ENCODE assay signal across 14 cellular contexts in genomic region chr3:46893146-46893748, GRCh38. TPM values are rescaled to one million over a fixed set of nuclear protein-coding genes. Genes with fewer than 3 reads are reported as not detected.
DNase-seq lines count a peak whose midpoint lies in the region; ATAC-seq, FAIRE-seq and TF ChIP-seq lines count a peak whose summit lies in the region.
"Had no signal": no experiment of that assay in that cellular context is flagged by ENCODE, and none has a peak within 500 bp of the region (broad histone marks: within the 10 kb centered on the region; RNA-seq: fewer than 3 reads in every experiment).

No MANE protein-coding gene starts in this region.

- intact Hi-C loops in HCT116 (cut with micrococcal nuclease) = no loop called here

- peaks cover 3% of the 10 kb centered on the region for H3K9me3 Mint-ChIP-seq in astrocyte (ENCODE audit: unreplicated experiment)
- no peaks in the 10 kb centered on the region for H3K9me3 Mint-ChIP-seq in stimulated activated memory B cell treated with anti-CD40 and anti-IgM and Interleukin-4, amounts not matched to agents 10 μg/mL and 1 μg/mL and 100 μg/mL, for 72 hours
- H3K9me3 Mint-ChIP-seq: activated CD4-positive, alpha-beta T cell treated with anti-CD3 and anti-CD28 coated beads, Interleukin-2, amount 10 ng/mL, durations not matched to agents 7 days and 5 days; activated T-cell treated with anti-CD3 and anti-CD28 coated beads, Interleukin-2, amount 50 U/mL, for 24 hours; immature natural killer cell had no signal

- no peak overlapping the region for H3K4me3 Mint-ChIP-seq in astrocyte (ENCODE audit: unreplicated experiment)
- H3K4me3 Mint-ChIP-seq in stimulated activated memory B cell treated with anti-CD40 and anti-IgM and Interleukin-4, amounts not matched to agents 10 μg/mL and 1 μg/mL and 100 μg/mL, for 72 hours = no peak overlapping the region

- no peak for FAIRE-seq in astrocyte (lab: Jason Lieb, UNC)

- H3K9ac ChIP-seq in HCT116 (ENCODE audit: low read length) (peak overlapping the region; percentile 36; the same call in 1 of the 2 replicates), astrocyte (ENCODE audit: low read length) (no peak overlapping the region), iPS-15b (ENCODE audit: low read depth, low read length) (no peak overlapping the region)

- H3K9me2 ChIP-seq in HCT116 (ENCODE audit: insufficient read depth) = no peaks in the 10 kb centered on the region

- peaks cover 3% of the 10 kb centered on the region for H3K4me1 Mint-ChIP-seq in astrocyte (ENCODE audit: low read depth, unreplicated experiment)
- H3K4me1 Mint-ChIP-seq in stimulated activated memory B cell treated with anti-CD40 and anti-IgM and Interleukin-4, amounts not matched to agents 10 μg/mL and 1 μg/mL and 100 μg/mL, for 72 hours = peaks cover 27% of the 10 kb centered on the region

- H3K27me3 ChIP-seq in HCT116 (ENCODE audit: insufficient read depth, low read length) = no peaks in the 10 kb centered on the region
- peaks cover 14% of the 10 kb centered on the region for H3K27me3 ChIP-seq in astrocyte (ENCODE audit: insufficient read depth, low read length)
- peaks cover 44% of the 10 kb centered on the region for H3K27me3 ChIP-seq in iPS-15b (ENCODE audit: control insufficient read depth, insufficient read depth, low read length)

- ATAC-seq in HCT116 (no peak), GM21737 (IDR thresholded peaks at IDR 0.05; ENCODE audit: unreplicated experiment) (no peak)
- ATAC-seq in stimulated activated memory B cell treated with anti-CD40 and anti-IgM and Interleukin-4, amounts not matched to agents 10 μg/mL and 1 μg/mL and 100 μg/mL, for 72 hours = no peak

- no peaks in the 10 kb centered on the region for H3K9me3 ChIP-seq in HCT116 (ENCODE audit: control insufficient read depth in 1 of 2, insufficient read depth in 1 of 2, low read depth in 1 of 2, low read length in 2 of 2)
- H3K9me3 ChIP-seq in astrocyte (ENCODE audit: insufficient read depth, low read depth, low read length) = no peaks in the 10 kb centered on the region
- no peaks in the 10 kb centered on the region for H3K9me3 ChIP-seq in iPS-15b (ENCODE audit: control insufficient read depth, insufficient read depth, low read length)
- H3K9me3 ChIP-seq: adrenal gland had no signal

- BruUV-seq in HCT116 (replicated peaks; lab: Mats Ljungman, UMichigan) = no TSS peak

- H3K36me3 Mint-ChIP-seq in astrocyte (ENCODE audit: low read depth, unreplicated experiment) = no peaks in the 10 kb centered on the region
- H3K36me3 Mint-ChIP-seq in stimulated activated memory B cell treated with anti-CD40 and anti-IgM and Interleukin-4, amounts not matched to agents 10 μg/mL and 1 μg/mL and 100 μg/mL, for 72 hours = no peaks in the 10 kb centered on the region
- H3K36me3 Mint-ChIP-seq: immature natural killer cell had no signal

- POLR2A ChIA-PET in HCT116 (lab: Charles Lee) = no interaction called here

- no peaks in the 10 kb centered on the region for H4K20me1 ChIP-seq in HCT116 (ENCODE audit: insufficient read depth)
- H4K20me1 ChIP-seq in astrocyte (ENCODE audit: insufficient read depth, low read length) = peaks cover 10% of the 10 kb centered on the region

- H3K36me3 ChIP-seq in HCT116 (ENCODE audit: control insufficient read depth in 1 of 2, insufficient read depth in 2 of 2, low read length in 2 of 2) = no peaks in the 10 kb centered on the region
- no peaks in the 10 kb centered on the region for H3K36me3 ChIP-seq in astrocyte (ENCODE audit: insufficient read depth, low read length)
- H3K36me3 ChIP-seq in iPS-15b (ENCODE audit: control insufficient read depth, insufficient read depth, low read length) = no peaks in the 10 kb centered on the region
- H3K36me3 ChIP-seq: adrenal gland had no signal

- RAD21 ChIA-PET in HCT116 (lab: Charles Lee; ENCODE audit: low non-redundant PET in 1 of 2, low total read pairs in 2 of 2, uncharacterized antibody in 2 of 2, unreplicated experiment in 2 of 2) = no interaction called here

- H3K4me2 ChIP-seq in HCT116 (ENCODE audit: low read length) = peak overlapping the region; percentile 73
- peak overlapping the region; percentile 92 for H3K4me2 ChIP-seq in astrocyte (ENCODE audit: low read length)

- H3K79me2 ChIP-seq in HCT116 (ENCODE audit: insufficient read depth, low read length) (no peaks in the 10 kb centered on the region), astrocyte (ENCODE audit: insufficient read depth, low read length) (no peaks in the 10 kb centered on the region)

- no peak for TF ChIP-seq CTCF in HCT116 (IDR thresholded peaks at IDR 0.05 in 2 of 3, conservative IDR thresholded peaks at IDR 0.05 in 1 of 3; ENCODE audit: borderline replicate concordance in 1 of 3, insufficient read depth in 1 of 3, low read depth in 2 of 3, low read length in 2 of 3)
- no peak for TF ChIP-seq CTCF in astrocyte (IDR thresholded peaks at IDR 0.05; ENCODE audit: insufficient read depth, low read depth, low read length)

- DNase-seq in HCT116 (ENCODE audit: low read depth, low spot score) = no peak
- DNase-seq in astrocyte (ENCODE audit: low read depth) = no peak
- DNase-seq in medulla oblongata (ENCODE audit: extremely low spot score) = no peak
- no peak for DNase-seq in AG20443 (ENCODE audit: low spot score)
- DNase-seq: activated CD4-positive, alpha-beta T cell treated with anti-CD3 and anti-CD28 coated beads, Interleukin-2, amount 10 ng/mL, durations not matched to agents 7 days and 5 days; activated T-cell treated with anti-CD3 and anti-CD28 coated beads, Interleukin-2, amount 50 U/mL, for 24 hours; NCI-H1694; stimulated activated naive CD8-positive, alpha-beta T cell treated with anti-CD3 and anti-CD28 coated beads, Interleukin-15, Interleukin-2, amounts not matched to agents 100 U/mL and 50 U/mL, for 24 hours had no signal

- H2AFZ ChIP-seq in HCT116 (ENCODE audit: low read depth, low read length, poor library complexity, severe bottlenecking) (no peak overlapping the region), astrocyte (ENCODE audit: low read depth, low read length) (no peak overlapping the region)

- no peak for TF ChIP-seq RAD21 in HCT116 (IDR thresholded peaks at IDR 0.05; ENCODE audit: low read depth)

- H3K27ac ChIP-seq in HCT116 (ENCODE audit: low read depth, low read length) (no peak overlapping the region), astrocyte (ENCODE audit: low read depth, low read length) (no peak overlapping the region)

- H3K4me3 ChIP-seq in HCT116 (replicated peaks in 1 of 2; ENCODE audit: low read depth in 1 of 2, low read length in 2 of 2) (peak overlapping the region; percentile 32 to 48; a peak in 3 of 4 replicates), astrocyte (ENCODE audit: insufficient read depth, low read depth, low read length) (no peak overlapping the region), iPS-15b (ENCODE audit: low read depth, low read length) (peak overlapping the region; percentile 52)

- no peak overlapping the region for H3K27ac Mint-ChIP-seq in astrocyte (ENCODE audit: unreplicated experiment)
- H3K27ac Mint-ChIP-seq in stimulated activated memory B cell treated with anti-CD40 and anti-IgM and Interleukin-4, amounts not matched to agents 10 μg/mL and 1 μg/mL and 100 μg/mL, for 72 hours = peak overlapping the region; percentile 38
- H3K27ac Mint-ChIP-seq: activated CD4-positive, alpha-beta T cell treated with anti-CD3 and anti-CD28 coated beads, Interleukin-2, amount 10 ng/mL, durations not matched to agents 7 days and 5 days; activated T-cell treated with anti-CD3 and anti-CD28 coated beads, Interleukin-2, amount 50 U/mL, for 24 hours; immature natural killer cell had no signal

- H3K27me3 Mint-ChIP-seq in astrocyte (ENCODE audit: low read depth, unreplicated experiment) = peaks cover 72% of the 10 kb centered on the region
- peaks cover 77% of the 10 kb centered on the region for H3K27me3 Mint-ChIP-seq in stimulated activated memory B cell treated with anti-CD40 and anti-IgM and Interleukin-4, amounts not matched to agents 10 μg/mL and 1 μg/mL and 100 μg/mL, for 72 hours

- TF ChIP-seq POLR2A in HCT116 (IDR thresholded peaks at IDR 0.05; ENCODE audit: borderline replicate concordance, extremely low read depth, insufficient read depth, insufficient read length) = no peak

- H3K4me1 ChIP-seq in HCT116 (ENCODE audit: control insufficient read depth in 1 of 2, insufficient read depth in 2 of 2, low read length in 2 of 2) = peaks cover 0 to 13% of the 10 kb centered on the region in 2 experiments; a peak in 2 of 4 replicates
- peaks cover 7% of the 10 kb centered on the region for H3K4me1 ChIP-seq in astrocyte (ENCODE audit: insufficient read depth, low read length)
- peaks cover 8% of the 10 kb centered on the region for H3K4me1 ChIP-seq in iPS-15b (ENCODE audit: control insufficient read depth, insufficient read depth, low read length)

- CTCF ChIA-PET in HCT116 (lab: Charles Lee) = interaction anchor here (1.3 kb wide), 1 partner anchor 187 kb away, joined by 3 read pairs; no protein-coding TSS in a partner anchor

TF ChIP-seq in HCT116, 20 proteins besides CTCF, POLR2A, EP300 and RAD21 (continues in another document):
- TF ChIP-seq SIN3A (IDR thresholded peaks at IDR 0.05; ENCODE audit: low read depth) (no peak), CBX3 (IDR thresholded peaks at IDR 0.05; ENCODE audit: low read depth) (no peak), ELF1 (IDR thresholded peaks at IDR 0.05; ENCODE audit: borderline replicate concordance, low read depth) (no peak), SRF (IDR thresholded peaks at IDR 0.05; ENCODE audit: low read depth) (no peak), CEBPB (IDR thresholded peaks at IDR 0.05; ENCODE audit: low read depth) (no peak), ZFX (IDR thresholded peaks at IDR 0.05) (no peak), FOSL1 (IDR thresholded peaks at IDR 0.05; ENCODE audit: low read depth) (no peak), YY1 (IDR thresholded peaks at IDR 0.05; ENCODE audit: extremely low read depth, insufficient replicate concordance, low read depth, low read length) (no peak), EZH2 (IDR thresholded peaks at IDR 0.05) (no peak), EGR1 (IDR thresholded peaks at IDR 0.05; ENCODE audit: low read depth) (no peak), EZH2phosphoT487 (IDR thresholded peaks at IDR 0.05; ENCODE audit: borderline replicate concordance) (no peak)

RNA-seq across cellular contexts. Expression of gene PTH1R, which starts 15.7 kb away (rescaled TPM):
- total RNA-seq in HCT116 (2021; ENCODE audit: unreplicated experiment) (0.32 TPM), astrocyte (4.4 and 5.2 TPM in 2 replicates)
- 0.48 and 0.50 TPM in 2 replicates for polyA plus RNA-seq in HCT116 (2012)
- total RNA-seq: activated CD4-positive, alpha-beta T cell treated with anti-CD3 and anti-CD28 coated beads, Interleukin-2, amount 10 ng/mL, durations not matched to agents 7 days and 5 days had no signal
- polyA plus RNA-seq: immature natural killer cell had no signal

RNA-seq across cellular contexts. Expression of gene MYL3, which starts 30.0 kb away (rescaled TPM):
- total RNA-seq in HCT116 (2021; ENCODE audit: unreplicated experiment) (not detected), astrocyte (0.43 and 0.89 TPM in 2 replicates)
- not detected in 2 replicates for polyA plus RNA-seq in HCT116 (2012)
- total RNA-seq: activated CD4-positive, alpha-beta T cell treated with anti-CD3 and anti-CD28 coated beads, Interleukin-2, amount 10 ng/mL, durations not matched to agents 7 days and 5 days; dermis blood vessel endothelial cell had no signal
- polyA plus RNA-seq: immature natural killer cell had no signal
